Comparison of ENCODE assay signal across 8 cellular contexts in the genomic region with DNA sequence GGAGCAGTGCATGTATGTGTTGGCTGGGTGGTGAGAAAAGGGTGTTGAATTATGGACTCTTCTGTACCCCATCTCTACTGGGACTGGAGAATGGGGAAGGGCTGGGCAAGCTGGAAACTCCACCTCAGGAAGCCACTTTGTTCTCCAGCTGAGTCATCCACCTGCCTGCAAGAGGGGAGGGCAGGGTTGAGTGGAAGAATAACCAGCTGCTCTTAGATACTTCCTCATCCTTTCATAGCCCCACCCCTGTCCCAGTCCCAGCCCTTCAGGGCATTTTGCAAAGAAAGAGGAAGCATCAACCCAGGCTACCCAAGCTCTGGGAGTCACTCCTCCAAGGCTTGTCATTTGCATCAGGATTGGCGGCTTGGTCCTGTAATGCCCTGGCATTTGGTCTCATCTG. TPM values are rescaled to one million over a fixed set of nuclear protein-coding genes. Genes with fewer than 3 reads are reported as not detected.
A peak's percentile ranks its signal among the peaks of the same experiment; 100 is the strongest.
DNase-seq lines count a peak whose midpoint lies in the region; ATAC-seq and TF ChIP-seq lines count a peak whose summit lies in the region.

No MANE protein-coding gene starts in this region.

- H3K36me3 Mint-ChIP-seq in WTC11 = peaks cover 33% of the 10 kb centered on the region

- no peaks in the 10 kb centered on the region for H3K9me3 Mint-ChIP-seq in WTC11

- H3K27ac Mint-ChIP-seq in WTC11 = peak overlapping the region; percentile 32

- no peak overlapping the region for H3K4me3 Mint-ChIP-seq in WTC11

- peaks cover 24% of the 10 kb centered on the region for H3K4me1 Mint-ChIP-seq in WTC11

- ATAC-seq in GM21529 (IDR thresholded peaks at IDR 0.05; ENCODE audit: unreplicated experiment) (peak; percentile 88), WTC11 (peak; percentile 87), left lung (peak; percentile 96), GM18519 (IDR thresholded peaks at IDR 0.05; ENCODE audit: low FRiP score, unreplicated experiment) (no peak)

- DNase-seq in GM10266 (ENCODE audit: extremely low spot score) = peak; percentile 64
- peak; percentile 98 for DNase-seq in KBM-7
- no peak for DNase-seq in WTC11 (ENCODE audit: low spot score)
- peak; percentile 72 to 82 for DNase-seq in left lung
- no peak for DNase-seq in NCI-H1092 treated with DMSO at 0.1 percent for 48 hours (lab: John Stamatoyannopoulos, UW)
- DNase-seq in activated CD8-positive, alpha-beta memory T cell treated with anti-CD3 and anti-CD28 coated beads, Interleukin-2, amount 50 U/mL, for 48 hours = no peak

- H3K9me3 ChIP-seq in left lung = no peaks in the 10 kb centered on the region

- peaks cover 0 to 26% of the 10 kb centered on the region in 2 donors for H3K4me1 ChIP-seq in left lung

- peak overlapping the region in 1 of 2 donors; percentile 64 for H3K27ac ChIP-seq in left lung

- CTCF ChIA-PET in WTC11 (lab: Charles Lee) = interaction anchor here (0.6 to 1.8 kb wide), 5 partner anchors 14 to 249 kb away, joined by 3 to 12 read pairs (median 4); no protein-coding TSS in a partner anchor

- H3K27me3 ChIP-seq in left lung = no peaks in the 10 kb centered on the region

- no peak overlapping the region for H3K4me3 ChIP-seq in left lung

- POLR2A ChIA-PET in WTC11 (lab: Charles Lee) = no interaction called here

- H3K36me3 ChIP-seq in left lung = peaks cover 0 to 77% of the 10 kb centered on the region in 2 donors

- intact Hi-C loops in left lung (cut with DNase I) = no loop called here

- TF ChIP-seq CTCF in GM10266 (IDR thresholded peaks at IDR 0.05; ENCODE audit: control insufficient read depth, insufficient read depth, low read depth, missing control alignments) (no peak), WTC11 (IDR thresholded peaks at IDR 0.05) (no peak), left lung (IDR thresholded peaks at IDR 0.05) (no peak)

- in situ Hi-C loops in KBM-7 (cut with MboI; ENCODE audit: low pct_unique_long_range_greater_than_20kb, low sequenced_read_pairs) = no loop called here

- no peaks in the 10 kb centered on the region for H3K27me3 Mint-ChIP-seq in WTC11 (ENCODE audit: low read depth)

TF ChIP-seq in WTC11, 78 proteins besides CTCF, POLR2A, EP300 and RAD21:
- TF ChIP-seq, protein P1, sequence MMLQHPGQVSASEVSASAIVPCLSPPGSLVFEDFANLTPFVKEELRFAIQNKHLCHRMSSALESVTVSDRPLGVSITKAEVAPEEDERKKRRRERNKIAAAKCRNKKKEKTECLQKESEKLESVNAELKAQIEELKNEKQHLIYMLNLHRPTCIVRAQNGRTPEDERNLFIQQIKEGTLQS (CRISPR knock-in tag; conservative IDR thresholded peaks at IDR 0.05) = no peak
- TF ChIP-seq ZNF232 (CRISPR knock-in tag; IDR thresholded peaks at IDR 0.05) = no peak
- TF ChIP-seq, protein P2, sequence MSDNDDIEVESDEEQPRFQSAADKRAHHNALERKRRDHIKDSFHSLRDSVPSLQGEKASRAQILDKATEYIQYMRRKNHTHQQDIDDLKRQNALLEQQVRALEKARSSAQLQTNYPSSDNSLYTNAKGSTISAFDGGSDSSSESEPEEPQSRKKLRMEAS (CRISPR knock-in tag; IDR thresholded peaks at IDR 0.05) = no peak
- TF ChIP-seq, protein P3, sequence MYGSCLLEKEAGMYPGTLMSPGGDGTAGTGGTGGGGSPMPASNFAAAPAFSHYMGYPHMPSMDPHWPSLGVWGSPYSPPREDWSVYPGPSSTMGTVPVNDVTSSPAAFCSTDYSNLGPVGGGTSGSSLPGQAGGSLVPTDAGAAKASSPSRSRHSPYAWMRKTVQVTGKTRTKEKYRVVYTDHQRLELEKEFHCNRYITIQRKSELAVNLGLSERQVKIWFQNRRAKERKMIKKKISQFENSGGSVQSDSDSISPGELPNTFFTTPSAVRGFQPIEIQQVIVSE (CRISPR knock-in tag; IDR thresholded peaks at IDR 0.05; ENCODE audit: borderline replicate concordance) = no peak
- TF ChIP-seq, protein P4, sequence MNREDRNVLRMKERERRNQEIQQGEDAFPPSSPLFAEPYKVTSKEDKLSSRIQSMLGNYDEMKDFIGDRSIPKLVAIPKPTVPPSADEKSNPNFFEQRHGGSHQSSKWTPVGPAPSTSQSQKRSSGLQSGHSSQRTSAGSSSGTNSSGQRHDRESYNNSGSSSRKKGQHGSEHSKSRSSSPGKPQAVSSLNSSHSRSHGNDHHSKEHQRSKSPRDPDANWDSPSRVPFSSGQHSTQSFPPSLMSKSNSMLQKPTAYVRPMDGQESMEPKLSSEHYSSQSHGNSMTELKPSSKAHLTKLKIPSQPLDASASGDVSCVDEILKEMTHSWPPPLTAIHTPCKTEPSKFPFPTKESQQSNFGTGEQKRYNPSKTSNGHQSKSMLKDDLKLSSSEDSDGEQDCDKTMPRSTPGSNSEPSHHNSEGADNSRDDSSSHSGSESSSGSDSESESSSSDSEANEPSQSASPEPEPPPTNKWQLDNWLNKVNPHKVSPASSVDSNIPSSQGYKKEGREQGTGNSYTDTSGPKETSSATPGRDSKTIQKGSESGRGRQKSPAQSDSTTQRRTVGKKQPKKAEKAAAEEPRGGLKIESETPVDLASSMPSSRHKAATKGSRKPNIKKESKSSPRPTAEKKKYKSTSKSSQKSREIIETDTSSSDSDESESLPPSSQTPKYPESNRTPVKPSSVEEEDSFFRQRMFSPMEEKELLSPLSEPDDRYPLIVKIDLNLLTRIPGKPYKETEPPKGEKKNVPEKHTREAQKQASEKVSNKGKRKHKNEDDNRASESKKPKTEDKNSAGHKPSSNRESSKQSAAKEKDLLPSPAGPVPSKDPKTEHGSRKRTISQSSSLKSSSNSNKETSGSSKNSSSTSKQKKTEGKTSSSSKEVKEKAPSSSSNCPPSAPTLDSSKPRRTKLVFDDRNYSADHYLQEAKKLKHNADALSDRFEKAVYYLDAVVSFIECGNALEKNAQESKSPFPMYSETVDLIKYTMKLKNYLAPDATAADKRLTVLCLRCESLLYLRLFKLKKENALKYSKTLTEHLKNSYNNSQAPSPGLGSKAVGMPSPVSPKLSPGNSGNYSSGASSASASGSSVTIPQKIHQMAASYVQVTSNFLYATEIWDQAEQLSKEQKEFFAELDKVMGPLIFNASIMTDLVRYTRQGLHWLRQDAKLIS (CRISPR knock-in tag; IDR thresholded peaks at IDR 0.05; ENCODE audit: borderline replicate concordance) = no peak
- no peak for TF ChIP-seq MXD4 (CRISPR knock-in tag; IDR thresholded peaks at IDR 0.05; ENCODE audit: borderline replicate concordance)
- TF ChIP-seq, protein P5, sequence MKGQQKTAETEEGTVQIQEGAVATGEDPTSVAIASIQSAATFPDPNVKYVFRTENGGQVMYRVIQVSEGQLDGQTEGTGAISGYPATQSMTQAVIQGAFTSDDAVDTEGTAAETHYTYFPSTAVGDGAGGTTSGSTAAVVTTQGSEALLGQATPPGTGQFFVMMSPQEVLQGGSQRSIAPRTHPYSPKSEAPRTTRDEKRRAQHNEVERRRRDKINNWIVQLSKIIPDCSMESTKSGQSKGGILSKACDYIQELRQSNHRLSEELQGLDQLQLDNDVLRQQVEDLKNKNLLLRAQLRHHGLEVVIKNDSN (CRISPR knock-in tag; IDR thresholded peaks at IDR 0.05) = no peak
- no peak for TF ChIP-seq GABPB1 (CRISPR knock-in tag; IDR thresholded peaks at IDR 0.05)
- no peak for TF ChIP-seq ZBTB21 (CRISPR knock-in tag; IDR thresholded peaks at IDR 0.05; ENCODE audit: borderline replicate concordance)
- no peak for TF ChIP-seq TP53 (CRISPR knock-in tag; IDR thresholded peaks at IDR 0.05)
- TF ChIP-seq ESRRA (CRISPR knock-in tag; IDR thresholded peaks at IDR 0.05; ENCODE audit: borderline replicate concordance) = no peak
- TF ChIP-seq FOXP4 (CRISPR knock-in tag; IDR thresholded peaks at IDR 0.05) = no peak
- no peak for TF ChIP-seq GRHL2 (CRISPR knock-in tag; IDR thresholded peaks at IDR 0.05; ENCODE audit: insufficient replicate concordance, severe bottlenecking)
- no peak for TF ChIP-seq NFATC4 (CRISPR knock-in tag; IDR thresholded peaks at IDR 0.05)
- no peak for TF ChIP-seq IRF2 (CRISPR knock-in tag; IDR thresholded peaks at IDR 0.05; ENCODE audit: borderline replicate concordance, low read depth)
- no peak for TF ChIP-seq ELF4 (CRISPR knock-in tag; IDR thresholded peaks at IDR 0.05; ENCODE audit: low read depth)
- TF ChIP-seq, protein P6, sequence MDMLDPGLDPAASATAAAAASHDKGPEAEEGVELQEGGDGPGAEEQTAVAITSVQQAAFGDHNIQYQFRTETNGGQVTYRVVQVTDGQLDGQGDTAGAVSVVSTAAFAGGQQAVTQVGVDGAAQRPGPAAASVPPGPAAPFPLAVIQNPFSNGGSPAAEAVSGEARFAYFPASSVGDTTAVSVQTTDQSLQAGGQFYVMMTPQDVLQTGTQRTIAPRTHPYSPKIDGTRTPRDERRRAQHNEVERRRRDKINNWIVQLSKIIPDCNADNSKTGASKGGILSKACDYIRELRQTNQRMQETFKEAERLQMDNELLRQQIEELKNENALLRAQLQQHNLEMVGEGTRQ (CRISPR knock-in tag; IDR thresholded peaks at IDR 0.05) = no peak
- TF ChIP-seq ZNF416 (CRISPR knock-in tag; IDR thresholded peaks at IDR 0.05) = no peak
- no peak for TF ChIP-seq NR3C1 (CRISPR knock-in tag; conservative IDR thresholded peaks at IDR 0.05; ENCODE audit: low read depth)

RNA-seq across cellular contexts. Expression of gene RAB11A, which starts 33.1 kb away (rescaled TPM):
- total RNA-seq in WTC11 (2021) (223 to 245 TPM (median 224 TPM) in 3 replicates), left lung (100 to 1,000 TPM; 215 to 217 TPM)

Comparison
In these comparisons a context has a peak if more than half of its experiments do, and no peak if none do; other contexts are left out.
1. DNase-seq: peak in GM10266 (single experiment), KBM-7 (single experiment) and left lung (2 of 2); none in WTC11 (single experiment), NCI-H1092 treated with DMSO at 0.1 percent for 48 hours (single experiment) and activated CD8-positive, alpha-beta memory T cell treated with anti-CD3 and anti-CD28 coated beads, Interleukin-2, amount 50 U/mL, for 48 hours (single experiment).